Comparison of ENCODE assay signal across 11 cellular contexts in the genomic region with DNA sequence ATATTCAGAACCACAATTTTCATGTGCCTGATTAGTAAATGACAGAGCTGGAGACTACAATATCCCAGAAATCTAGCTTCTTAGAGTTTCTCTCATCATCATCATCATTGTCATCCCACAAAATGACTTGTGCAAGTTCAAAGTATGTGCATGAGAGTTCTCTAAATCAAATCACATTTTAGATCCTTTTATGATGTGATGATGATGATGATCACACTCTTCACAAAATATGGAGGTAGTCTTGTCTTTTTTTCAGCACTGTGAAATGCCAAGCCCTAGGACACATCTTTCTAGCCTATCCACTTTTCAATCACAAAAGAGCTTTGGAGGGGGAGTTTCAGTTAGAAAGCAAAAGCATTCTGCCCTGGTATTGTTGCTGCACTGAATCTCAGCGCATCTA. TPM values are rescaled to one million over a fixed set of nuclear protein-coding genes. Genes with fewer than 3 reads are reported as not detected.
DNase-seq lines count a peak whose midpoint lies in the region; ATAC-seq and TF ChIP-seq lines count a peak whose summit lies in the region.
"Had no signal": no experiment of that assay in that cellular context is flagged by ENCODE, and none has a peak within 500 bp of the region (broad histone marks: within the 10 kb centered on the region; RNA-seq: fewer than 3 reads in every experiment).

No MANE protein-coding gene starts in this region.

- no peak overlapping the region for H2BK15ac ChIP-seq in mesenchymal stem cell (ENCODE audit: low read depth, poor library complexity, severe bottlenecking)

- H2AFZ ChIP-seq in mesenchymal stem cell (ENCODE audit: low read depth, low read length), result no peak overlapping the region

- no peak for TF ChIP-seq POLR2A in vagina (IDR thresholded peaks at IDR 0.05)

- H3K23ac ChIP-seq in mesenchymal stem cell (ENCODE audit: low read length in 2 of 2), result no peak overlapping the region

- no peaks in the 10 kb centered on the region for H3K79me1 ChIP-seq in mesenchymal stem cell (replicated peaks; ENCODE audit: low read length, poor library complexity, severe bottlenecking)

- H3K4ac ChIP-seq in mesenchymal stem cell (ENCODE audit: low read depth in 1 of 2, low read length in 2 of 2), result no peak overlapping the region

- intact Hi-C loops in left ventricle myocardium inferior (cut with micrococcal nuclease), result no loop called here
- intact Hi-C loops in cardiac septum (cut with DNase I), result no loop called here
- intact Hi-C loops in activated CD8-positive, alpha-beta T cell treated with anti-CD3 and anti-CD28 coated beads for 36 hours (cut with micrococcal nuclease), result loop anchor here (10.0 kb wide), 2 partner anchors 267 to 457 kb away; a partner anchor contains a TSS
- intact Hi-C loops in vagina (cut with DNase I), result no loop called here

- H3K4me3 ChIP-seq in left ventricle myocardium inferior (no peak overlapping the region), mesenchymal stem cell (ENCODE audit: insufficient read depth in 1 of 2, low read depth in 1 of 2, low read length in 2 of 2) (no peak overlapping the region), vagina (no peak overlapping the region)

- H4K91ac ChIP-seq in mesenchymal stem cell (ENCODE audit: low read length), result no peak overlapping the region

- H2BK5ac ChIP-seq in mesenchymal stem cell (ENCODE audit: low read depth, low read length, poor library complexity, severe bottlenecking), result no peak overlapping the region

- no peaks in the 10 kb centered on the region for H3K36me3 ChIP-seq in left ventricle myocardium inferior
- H3K36me3 ChIP-seq in mesenchymal stem cell (ENCODE audit: control insufficient read depth in 1 of 2, insufficient read depth in 2 of 2, low read depth in 1 of 2, low read length in 2 of 2), result no peaks in the 10 kb centered on the region
- H3K36me3 ChIP-seq in vagina, result no peaks in the 10 kb centered on the region

- CTCF ChIA-PET in activated CD8-positive, alpha-beta T cell treated with anti-CD3 and anti-CD28 coated beads for 36 hours (lab: Charles Lee), result interaction anchor here (1.1 to 1.2 kb wide), 2 partner anchors 9 to 262 kb away, joined by 3 to 5 read pairs; a partner anchor contains a TSS

- H3K9me3 ChIP-seq in left ventricle myocardium inferior (replicated peaks) (no peaks in the 10 kb centered on the region), mesenchymal stem cell (ENCODE audit: control insufficient read depth, low read length) (no peaks in the 10 kb centered on the region), vagina (no peaks in the 10 kb centered on the region)

- TF ChIP-seq CTCF in left ventricle myocardium inferior (IDR thresholded peaks at IDR 0.05; ENCODE audit: borderline replicate concordance), result no peak
- TF ChIP-seq CTCF in activated CD8-positive, alpha-beta T cell treated with anti-CD3 and anti-CD28 coated beads for 36 hours (IDR thresholded peaks at IDR 0.05), result no peak
- no peak for TF ChIP-seq CTCF in vagina (IDR thresholded peaks at IDR 0.05)

- no peak overlapping the region for H3K4me2 ChIP-seq in mesenchymal stem cell (ENCODE audit: low read length, poor library complexity, severe bottlenecking)

- no peaks in the 10 kb centered on the region for H3K36me3 Mint-ChIP-seq in activated CD8-positive, alpha-beta T cell treated with anti-CD3 and anti-CD28 coated beads for 36 hours (ENCODE audit: low read depth)

- H3K4me1 ChIP-seq in left ventricle myocardium inferior, result no peaks in the 10 kb centered on the region
- no peaks in the 10 kb centered on the region for H3K4me1 ChIP-seq in mesenchymal stem cell (ENCODE audit: control insufficient read depth, insufficient read depth, low read depth, low read length)
- peaks cover 19% of the 10 kb centered on the region for H3K4me1 ChIP-seq in vagina

- H3K9me3 Mint-ChIP-seq in activated CD8-positive, alpha-beta T cell treated with anti-CD3 and anti-CD28 coated beads for 36 hours, result no peaks in the 10 kb centered on the region

- no CpG with 5 or more reads among the region's 1 CpG for WGBS in mesenchymal stem cell

- DNase-seq in left ventricle myocardium inferior (no peak), cardiac septum (ENCODE audit: low spot score) (no peak), mesenchymal stem cell (no peak), middle frontal gyrus (ENCODE audit: extremely low spot score, low spot score) (no peak), OCI-M2 (lab: John Stamatoyannopoulos, UW; ENCODE audit: unreplicated experiment) (no peak), vagina (ENCODE audit: extremely low spot score in 2 of 2) (no peak), NOMO-1 treated with dmso at 0.1 percent for 144 hours (lab: John Stamatoyannopoulos, UW; ENCODE audit: unreplicated experiment) (no peak)
- DNase-seq in activated CD8-positive, alpha-beta T cell treated with anti-CD3 and anti-CD28 coated beads for 36 hours, result no peak
- DNase-seq: foreskin keratinocyte, NCI-H524 treated with DMSO at 0.1 percent for 48 hours, retina had no signal

- H3K27me3 ChIP-seq in left ventricle myocardium inferior (ENCODE audit: low read depth) (no peaks in the 10 kb centered on the region), mesenchymal stem cell (ENCODE audit: control insufficient read depth in 1 of 2, insufficient read depth in 1 of 2, low read length in 2 of 2) (peaks cover 0 to 3% of the 10 kb centered on the region in 2 experiments), vagina (no peaks in the 10 kb centered on the region)
- H3K27me3 ChIP-seq: foreskin keratinocyte had no signal

- peak overlapping the region; percentile 78 for H3K4me3 Mint-ChIP-seq in activated CD8-positive, alpha-beta T cell treated with anti-CD3 and anti-CD28 coated beads for 36 hours

- H3K27ac ChIP-seq in left ventricle myocardium inferior (replicated peaks) (peak overlapping the region; percentile 65), mesenchymal stem cell (ENCODE audit: low read length, poor library complexity, severe bottlenecking) (no peak overlapping the region), vagina (no peak overlapping the region)
- H3K27ac ChIP-seq: foreskin keratinocyte had no signal

- no peak overlapping the region for H2BK12ac ChIP-seq in mesenchymal stem cell (ENCODE audit: low read length in 2 of 2)

- POLR2A ChIA-PET in activated CD8-positive, alpha-beta T cell treated with anti-CD3 and anti-CD28 coated beads for 36 hours (lab: Charles Lee), result no interaction called here

- H2AK5ac ChIP-seq in mesenchymal stem cell (ENCODE audit: low read length, severe bottlenecking), result no peak overlapping the region

- H3K27ac Mint-ChIP-seq in activated CD8-positive, alpha-beta T cell treated with anti-CD3 and anti-CD28 coated beads for 36 hours, result peak overlapping the region; percentile 96

- H3K9ac ChIP-seq in mesenchymal stem cell (ENCODE audit: low read length), result peak overlapping the region; percentile 56

- H2BK120ac ChIP-seq in mesenchymal stem cell (ENCODE audit: low read depth, low read length), result no peak overlapping the region

- ATAC-seq in activated CD8-positive, alpha-beta T cell treated with anti-CD3 and anti-CD28 coated beads for 36 hours, result no peak

- no peak overlapping the region for H3K14ac ChIP-seq in mesenchymal stem cell (ENCODE audit: low read length in 2 of 2)

- H3K4me1 Mint-ChIP-seq in activated CD8-positive, alpha-beta T cell treated with anti-CD3 and anti-CD28 coated beads for 36 hours (ENCODE audit: low read depth), result peaks cover 56% of the 10 kb centered on the region

- H3K27me3 Mint-ChIP-seq in activated CD8-positive, alpha-beta T cell treated with anti-CD3 and anti-CD28 coated beads for 36 hours, result no peaks in the 10 kb centered on the region

- no peak overlapping the region for H3K18ac ChIP-seq in mesenchymal stem cell (ENCODE audit: low read depth in 1 of 2, low read length in 2 of 2)

- no peak overlapping the region for H4K8ac ChIP-seq in mesenchymal stem cell (ENCODE audit: low read length)

RNA-seq across cellular contexts. Expression of a gene that starts 7.4 kb away (rescaled TPM):
- 38.5 TPM for total RNA-seq in left ventricle myocardium inferior
- 10.0 TPM for total RNA-seq in cardiac septum
- 10 to 100 TPM; 19.8 to 23.3 TPM for total RNA-seq in activated CD8-positive, alpha-beta T cell treated with anti-CD3 and anti-CD28 coated beads for 36 hours
- polyA plus RNA-seq in mesenchymal stem cell (2013, experiment 1 of 2), result 4.1 TPM
- polyA plus RNA-seq in mesenchymal stem cell (2013, experiment 2 of 2), result 4.0 TPM
- 10.1 TPM for total RNA-seq in vagina
